ENCODE assay signal across 17 cellular contexts in genomic region chr6:152508477-152508876, GRCh38.
"Had no signal": no experiment of that assay in that cellular context is flagged by ENCODE, and none has a peak within 500 bp of the region (broad histone marks: within the 10 kb centered on the region; RNA-seq: fewer than 3 reads in every experiment).

No MANE protein-coding gene starts in this region.

- H3K27ac Mint-ChIP-seq: naive B cell; natural killer cell treated with Interleukin-12 subunit alpha and Interleukin-12 subunit beta and Interleukin-15 and Interleukin-18, amount 100 ng/mL, for 72 hours; stimulated activated effector memory CD8-positive, alpha-beta T cell treated with anti-CD3 and anti-CD28 coated beads, Interleukin-12 subunit alpha, Interleukin-12 subunit beta, amount 100 ng/mL, for 72 hours had no signal

- H3K4me1 Mint-ChIP-seq: naive B cell, neural crest cell had no signal

- ATAC-seq: left ventricle myocardium superior; lower lobe of right lung; natural killer cell treated with Interleukin-12 subunit alpha and Interleukin-12 subunit beta and Interleukin-15 and Interleukin-18, amount 100 ng/mL, for 72 hours; sciatic nerve; stimulated activated effector memory CD8-positive, alpha-beta T cell treated with anti-CD3 and anti-CD28 coated beads, Interleukin-12 subunit alpha, Interleukin-12 subunit beta, amount 100 ng/mL, for 72 hours had no signal

- H3K27me3 Mint-ChIP-seq: naive B cell; natural killer cell treated with Interleukin-12 subunit alpha and Interleukin-12 subunit beta and Interleukin-15 and Interleukin-18, amount 100 ng/mL, for 72 hours had no signal

- H3K9me3 Mint-ChIP-seq: natural killer cell treated with Interleukin-12 subunit alpha and Interleukin-12 subunit beta and Interleukin-15 and Interleukin-18, amount 100 ng/mL, for 72 hours; neural crest cell; stimulated activated effector memory CD8-positive, alpha-beta T cell treated with anti-CD3 and anti-CD28 coated beads, Interleukin-12 subunit alpha, Interleukin-12 subunit beta, amount 100 ng/mL, for 72 hours had no signal

- H3K36me3 Mint-ChIP-seq: naive B cell had no signal

- H3K4me3 Mint-ChIP-seq: naive B cell; natural killer cell treated with Interleukin-12 subunit alpha and Interleukin-12 subunit beta and Interleukin-15 and Interleukin-18, amount 100 ng/mL, for 72 hours; neural crest cell; stimulated activated effector memory CD8-positive, alpha-beta T cell treated with anti-CD3 and anti-CD28 coated beads, Interleukin-12 subunit alpha, Interleukin-12 subunit beta, amount 100 ng/mL, for 72 hours had no signal

- DNase-seq: dermis blood vessel endothelial cell; effector memory CD4-positive, alpha-beta T cell; erythroblast; esophagus squamous epithelium; left ventricle myocardium superior; lower lobe of right lung; naive B cell; stimulated activated CD4-positive, alpha-beta T cell treated with anti-CD3 and anti-CD28 coated beads, Interleukin-2, amount 100 ng/mL, for 24 hours; stimulated activated CD4-positive, alpha-beta T cell treated with anti-CD3 and anti-CD28 coated beads, Interleukin-4, amount 100 ng/mL, for 24 hours; stimulated activated naive CD4-positive, alpha-beta T cell treated with Interleukin-2 at 50 U/mL for 16 hours; stomach; thyroid gland; trophoblast cell had no signal
